Comparison of ENCODE assay signal across 3 cellular contexts in genomic region chr11:57180964-57181363, GRCh38.
TF ChIP-seq lines count a peak whose summit lies in the region.

No MANE protein-coding gene starts in this region.

TF ChIP-seq in GM23338, 12 proteins besides CTCF, POLR2A, EP300 and RAD21 (continued from another document and continues in another):
- TF ChIP-seq REST (IDR thresholded peaks at IDR 0.05; ENCODE audit: unreplicated experiment) = no peak
- TF ChIP-seq ZNF331 (CRISPR knock-in tag; IDR thresholded peaks at IDR 0.05; ENCODE audit: low read depth) = no peak
- TF ChIP-seq CREB1 (CRISPR knock-in tag; IDR thresholded peaks at IDR 0.05; ENCODE audit: low read depth) = no peak
- no peak for TF ChIP-seq ETS1 (IDR thresholded peaks at IDR 0.05)
- TF ChIP-seq EZH2phosphoT487 (IDR thresholded peaks at IDR 0.05; ENCODE audit: unreplicated experiment) = no peak
- no peak for TF ChIP-seq NANOG (IDR thresholded peaks at IDR 0.05; ENCODE audit: borderline replicate concordance)

TF ChIP-seq in WTC11, 78 proteins besides CTCF, POLR2A, EP300 and RAD21:
- TF ChIP-seq ZNF281 (CRISPR knock-in tag; IDR thresholded peaks at IDR 0.05) = no peak
- no peak for TF ChIP-seq ATF2 (CRISPR knock-in tag; IDR thresholded peaks at IDR 0.05; ENCODE audit: borderline replicate concordance, low read depth)
- TF ChIP-seq CREB1 (CRISPR knock-in tag; IDR thresholded peaks at IDR 0.05) = no peak
- TF ChIP-seq MLX (CRISPR knock-in tag; IDR thresholded peaks at IDR 0.05) = no peak

TF ChIP-seq in neural cell, 6 proteins besides CTCF, POLR2A, EP300 and RAD21 (continued from another document):
- TF ChIP-seq EZH2 (IDR thresholded peaks at IDR 0.05; ENCODE audit: borderline replicate concordance, insufficient read depth, low read length, poor library complexity, severe bottlenecking) = no peak
- no peak for TF ChIP-seq SMC3 (conservative IDR thresholded peaks at IDR 0.05; ENCODE audit: poor library complexity)
- no peak for TF ChIP-seq REST (IDR thresholded peaks at IDR 0.05; ENCODE audit: borderline replicate concordance)
TF ChIP-seq in neural cell: peak in this region for 0.
